11 cellular contexts compared by ENCODE assay signal in genomic region chr5:143568105-143568504, GRCh38.
"Had no signal": no experiment of that assay in that cellular context is flagged by ENCODE, and none has a peak within 500 bp of the region (broad histone marks: within the 10 kb centered on the region; RNA-seq: fewer than 3 reads in every experiment).

No MANE protein-coding gene starts in this region.

- DNase-seq: GM23248, GOT3, H7, H9, HCEC 1CT, HFFc6 had no signal

- H3K9me3 Mint-ChIP-seq: GM23338, H9, HFFc6 had no signal

- H3K27ac ChIP-seq: GM23248 had no signal

- H3K9me3 ChIP-seq: HAP-1 had no signal

- FAIRE-seq: H1, H54 had no signal

- H3K4me3 ChIP-seq: GM23248, GM23338, HAP-1 had no signal

- H3K36me3 ChIP-seq: HAP-1 had no signal

- H3K27ac Mint-ChIP-seq: GM23338, H9, HFFc6 had no signal

- ATAC-seq: GM23338, HCT116 had no signal

- H3K4me1 Mint-ChIP-seq: GM23338, H9 had no signal

- H3K4me1 ChIP-seq: HAP-1 had no signal

- H3K4me3 Mint-ChIP-seq: GM23338, H9, HFFc6 had no signal
